Comparison of ENCODE assay signal across 29 cellular contexts in the genomic region with DNA sequence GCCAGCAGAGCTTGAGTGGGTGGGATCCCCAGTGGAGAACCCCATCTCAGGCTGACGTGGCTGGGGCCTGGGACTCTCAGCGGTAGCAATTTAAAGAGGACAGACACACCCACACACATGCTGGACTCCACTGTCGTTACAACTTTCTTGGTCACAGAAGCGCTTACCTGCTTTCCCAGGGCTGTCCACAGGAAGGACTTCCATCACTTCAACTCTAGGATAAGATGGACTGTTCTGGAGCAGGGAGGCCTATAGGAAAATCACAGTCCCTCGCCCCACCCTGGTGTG. TPM values are rescaled to one million over a fixed set of nuclear protein-coding genes. Genes with fewer than 3 reads are reported as not detected.
DNase-seq lines count a peak whose midpoint lies in the region; ATAC-seq and TF ChIP-seq lines count a peak whose summit lies in the region.
"Had no signal": no experiment of that assay in that cellular context is flagged by ENCODE, and none has a peak within 500 bp of the region (broad histone marks: within the 10 kb centered on the region; RNA-seq: fewer than 3 reads in every experiment).

No MANE protein-coding gene starts in this region.

- peaks cover 15 to 32% of the 10 kb centered on the region in 2 donors for H3K27me3 Mint-ChIP-seq in natural killer cell (ENCODE audit: low read depth in 2 of 2)
- peaks cover 18 to 20% of the 10 kb centered on the region in 2 donors for H3K27me3 Mint-ChIP-seq in natural killer cell treated with Interleukin-12 subunit alpha and Interleukin-12 subunit beta and Interleukin-15 and Interleukin-18, amount 100 ng/mL, for 72 hours

- peak overlapping the region; percentile 19 for H3K27ac ChIP-seq in cingulate gyrus (ENCODE audit: low read depth, low read length)
- H3K27ac ChIP-seq in caudate nucleus (ENCODE audit: low read depth, low read length) = no peak overlapping the region
- peak overlapping the region in 1 of 2 donors; percentile 76 for H3K27ac ChIP-seq in uterus
- H3K27ac ChIP-seq: BLaER1, breast epithelium, esophagus muscularis mucosa, foreskin keratinocyte, skin epidermis, tibial nerve had no signal

- H3K27me3 ChIP-seq in uterus = no peaks in the 10 kb centered on the region
- H3K27me3 ChIP-seq: breast epithelium, esophagus muscularis mucosa, tibial nerve had no signal

- H3K4me1 ChIP-seq in uterus = no peaks in the 10 kb centered on the region

- TF ChIP-seq CTCF in natural killer cell (IDR thresholded peaks at IDR 0.05) (no peak), uterus (IDR thresholded peaks at IDR 0.05) (no peak)

- H3K4me3 Mint-ChIP-seq in natural killer cell = peak overlapping the region; percentile 25
- H3K4me3 Mint-ChIP-seq in natural killer cell treated with Interleukin-12 subunit alpha and Interleukin-12 subunit beta and Interleukin-15 and Interleukin-18, amount 100 ng/mL, for 72 hours = no peak overlapping the region
- H3K4me3 Mint-ChIP-seq: dendritic cell treated with granulocyte-macrophage colony-stimulating factor and Interleukin-4, amounts not matched to agents 40 ng/mL and 50 ng/mL, for 4 days had no signal

- ATAC-seq in natural killer cell (no peak), HG03135 (IDR thresholded peaks at IDR 0.05; ENCODE audit: unreplicated experiment) (no peak), GM18873 (IDR thresholded peaks at IDR 0.05; ENCODE audit: low FRiP score, unreplicated experiment) (no peak)
- no peak for ATAC-seq in natural killer cell treated with Interleukin-12 subunit alpha and Interleukin-12 subunit beta and Interleukin-15 and Interleukin-18, amount 100 ng/mL, for 72 hours
- ATAC-seq: activated CD8-positive, alpha-beta memory T cell treated with anti-CD3 and anti-CD28 coated beads, Interleukin-2, amount 10 ng/mL, durations not matched to agents 7 days and 5 days; left lobe of liver; naive thymus-derived CD4-positive, alpha-beta T cell; T-cell; WTC11 had no signal

- H3K36me3 ChIP-seq in uterus = no peaks in the 10 kb centered on the region
- H3K36me3 ChIP-seq: BLaER1, breast epithelium, esophagus muscularis mucosa, tibial nerve had no signal

- no peaks in the 10 kb centered on the region for H3K36me3 Mint-ChIP-seq in natural killer cell
- H3K36me3 Mint-ChIP-seq in natural killer cell treated with Interleukin-12 subunit alpha and Interleukin-12 subunit beta and Interleukin-15 and Interleukin-18, amount 100 ng/mL, for 72 hours = no peaks in the 10 kb centered on the region
- H3K36me3 Mint-ChIP-seq: activated CD8-positive, alpha-beta memory T cell treated with anti-CD3 and anti-CD28 coated beads, Interleukin-2, amount 10 ng/mL, durations not matched to agents 7 days and 5 days; activated naive CD4-positive, alpha-beta T cell treated with anti-CD3 and anti-CD28 coated beads, Interleukin-2, amount 50 U/mL, for 24 hours; T-cell; WTC11 had no signal

- H3K4me3 ChIP-seq in uterus = no peak overlapping the region
- H3K4me3 ChIP-seq: BLaER1, esophagus muscularis mucosa, skin epidermis, tibial nerve had no signal

- no peaks in the 10 kb centered on the region for H3K9me3 Mint-ChIP-seq in natural killer cell
- no peaks in the 10 kb centered on the region for H3K9me3 Mint-ChIP-seq in natural killer cell treated with Interleukin-12 subunit alpha and Interleukin-12 subunit beta and Interleukin-15 and Interleukin-18, amount 100 ng/mL, for 72 hours
- H3K9me3 Mint-ChIP-seq: activated naive CD4-positive, alpha-beta T cell treated with anti-CD3 and anti-CD28 coated beads, Interleukin-2, amount 50 U/mL, for 24 hours; dendritic cell treated with granulocyte-macrophage colony-stimulating factor and Interleukin-4, amounts not matched to agents 40 ng/mL and 50 ng/mL, for 4 days; HFFc6; stimulated activated naive CD8-positive, alpha-beta T cell treated with anti-CD3 and anti-CD28 coated beads, Interleukin-15, amount 100 ng/mL, for 72 hours; T-cell; WTC11 had no signal

- H3K27ac Mint-ChIP-seq in natural killer cell = no peak overlapping the region
- H3K27ac Mint-ChIP-seq in natural killer cell treated with Interleukin-12 subunit alpha and Interleukin-12 subunit beta and Interleukin-15 and Interleukin-18, amount 100 ng/mL, for 72 hours = no peak overlapping the region
- H3K27ac Mint-ChIP-seq: activated CD8-positive, alpha-beta memory T cell treated with anti-CD3 and anti-CD28 coated beads, Interleukin-2, amount 10 ng/mL, durations not matched to agents 7 days and 5 days; activated naive CD4-positive, alpha-beta T cell treated with anti-CD3 and anti-CD28 coated beads, Interleukin-2, amount 50 U/mL, for 24 hours; dendritic cell treated with granulocyte-macrophage colony-stimulating factor and Interleukin-4, amounts not matched to agents 40 ng/mL and 50 ng/mL, for 4 days; naive thymus-derived CD4-positive, alpha-beta T cell; stimulated activated naive CD8-positive, alpha-beta T cell treated with anti-CD3 and anti-CD28 coated beads, Interleukin-15, amount 100 ng/mL, for 72 hours; T-cell had no signal

- intact Hi-C loops in natural killer cell (cut with micrococcal nuclease) = no loop called here
- intact Hi-C loops in uterus (cut with DNase I; ENCODE audit: low total_unique reads) = loop anchor here (10.0 kb wide), 1 partner anchor 46 kb away; no protein-coding TSS in a partner anchor

- no peak for TF ChIP-seq POLR2A in uterus (IDR thresholded peaks at IDR 0.05)

- H3K9me3 ChIP-seq in uterus = no peaks in the 10 kb centered on the region
- H3K9me3 ChIP-seq: BLaER1, breast epithelium, esophagus muscularis mucosa, tibial nerve had no signal

- no peak for DNase-seq in natural killer cell
- DNase-seq in natural killer cell treated with Interleukin-12 subunit alpha and Interleukin-12 subunit beta and Interleukin-15 and Interleukin-18, amount 100 ng/mL, for 72 hours (ENCODE audit: low spot score) = no peak
- peak; percentile 73 for DNase-seq in mesenteric fat pad (ENCODE audit: low spot score)
- DNase-seq in caudate nucleus (lab: John Stamatoyannopoulos, UW) = no peak
- DNase-seq in uterus = no peak
- DNase-seq: ACHN; activated CD8-positive, alpha-beta memory T cell treated with anti-CD3 and anti-CD28 coated beads, Interleukin-2, amount 10 ng/mL, durations not matched to agents 7 days and 5 days; midbrain; naive thymus-derived CD4-positive, alpha-beta T cell; NCI-H2171; NCI-H524; stimulated activated CD4-positive, alpha-beta T cell treated with anti-CD3 and anti-CD28 coated beads, Interleukin-1b, Interleukin-23, amount 100 ng/mL, for 48 hours; stimulated activated CD8-positive, alpha-beta memory T cell treated with anti-CD3 and anti-CD28 coated beads, Interleukin-4, amount 100 ng/mL, for 48 hours; stimulated activated naive CD8-positive, alpha-beta T cell treated with anti-CD3 and anti-CD28 coated beads, Interleukin-15, amount 100 ng/mL, for 72 hours; T-cell had no signal

- peaks cover 0 to 8% of the 10 kb centered on the region in 2 donors for H3K4me1 Mint-ChIP-seq in natural killer cell
- H3K4me1 Mint-ChIP-seq in natural killer cell treated with Interleukin-12 subunit alpha and Interleukin-12 subunit beta and Interleukin-15 and Interleukin-18, amount 100 ng/mL, for 72 hours (ENCODE audit: low read depth in 2 of 2) = peaks cover 5 to 10% of the 10 kb centered on the region in 2 donors
- H3K4me1 Mint-ChIP-seq: activated naive CD4-positive, alpha-beta T cell treated with anti-CD3 and anti-CD28 coated beads, Interleukin-2, amount 50 U/mL, for 24 hours had no signal

RNA-seq across cellular contexts. Expression of gene UNC5B, which starts 6.4 kb away (rescaled TPM):
- under 1 TPM; 0.09 to 0.65 (median 0.09) TPM for total RNA-seq in natural killer cell
- under 1 TPM in 1 of 2 donors, not detected in 1; 0.08 TPM for total RNA-seq in natural killer cell treated with Interleukin-12 subunit alpha and Interleukin-12 subunit beta and Interleukin-15 and Interleukin-18, amount 100 ng/mL, for 72 hours
- total RNA-seq in mesenteric fat pad = 5.3 TPM
- total RNA-seq in uterus = 10 to 100 TPM in 3 of 4 donors, 1 to 10 TPM in 1; 5.3 to 26.6 (median 17.7) TPM
